Comparison of ENCODE assay signal across 8 cellular contexts in genomic region chr1:33127001-33127823, GRCh38. TPM values are rescaled to one million over a fixed set of nuclear protein-coding genes. Genes with fewer than 3 reads are reported as not detected.
DNase-seq lines count a peak whose midpoint lies in the region; ATAC-seq and TF ChIP-seq lines count a peak whose summit lies in the region.

No MANE protein-coding gene starts in this region.

- peak overlapping the region; percentile 89 for H2AFZ ChIP-seq in osteoblast (ENCODE audit: low read length)

- no peaks in the 10 kb centered on the region for H3K27me3 Mint-ChIP-seq in activated naive CD8-positive, alpha-beta T cell treated with anti-CD3 and anti-CD28 coated beads for 36 hours
- H3K27me3 Mint-ChIP-seq in glutamatergic neuron (ENCODE audit: unreplicated experiment), result peaks cover 6% of the 10 kb centered on the region

- H3K9me3 Mint-ChIP-seq in activated naive CD8-positive, alpha-beta T cell treated with anti-CD3 and anti-CD28 coated beads for 36 hours, result peaks cover 3% of the 10 kb centered on the region
- H3K9me3 Mint-ChIP-seq in glutamatergic neuron (ENCODE audit: unreplicated experiment), result no peaks in the 10 kb centered on the region

- H3K4me2 ChIP-seq in osteoblast (ENCODE audit: insufficient read depth, low read length), result peak overlapping the region; percentile 84

- H3K4me1 Mint-ChIP-seq in activated naive CD8-positive, alpha-beta T cell treated with anti-CD3 and anti-CD28 coated beads for 36 hours, result peaks cover 29% of the 10 kb centered on the region
- peaks cover 9% of the 10 kb centered on the region for H3K4me1 Mint-ChIP-seq in glutamatergic neuron (ENCODE audit: low read depth, unreplicated experiment)

- peak; percentile 75 for TF ChIP-seq CTCF in GM12801 (IDR thresholded peaks at IDR 0.05; ENCODE audit: extremely low read depth, insufficient read length)
- TF ChIP-seq CTCF in glutamatergic neuron (IDR thresholded peaks at IDR 0.05; ENCODE audit: partially characterized antibody, unreplicated experiment), result peak; percentile 68
- peak; percentile 100 for TF ChIP-seq CTCF in osteoblast (IDR thresholded peaks at IDR 0.05; ENCODE audit: extremely low read depth, low read depth, low read length)

- H3K4me1 ChIP-seq in osteoblast (ENCODE audit: insufficient read depth, low read length) (peaks cover 4% of the 10 kb centered on the region), thymus (ENCODE audit: control insufficient read depth, insufficient read depth, low read length) (peaks cover 14% of the 10 kb centered on the region)

- 1% methylated on average over 44 of the region's 44 CpGs for WGBS in thymus

- DNase-seq in NCI-H1092 (lab: John Stamatoyannopoulos, UW) (peak; percentile 100), glutamatergic neuron (peak; percentile 93), osteoblast (ENCODE audit: insufficient read length, low spot score, missing footprints) (peak; percentile 97)
- DNase-seq in activated naive CD8-positive, alpha-beta T cell treated with anti-CD3 and anti-CD28 coated beads for 36 hours, result peak; percentile 99

- H3K36me3 Mint-ChIP-seq in activated naive CD8-positive, alpha-beta T cell treated with anti-CD3 and anti-CD28 coated beads for 36 hours, result peaks cover 23% of the 10 kb centered on the region
- H3K36me3 Mint-ChIP-seq in glutamatergic neuron (ENCODE audit: unreplicated experiment), result no peaks in the 10 kb centered on the region

- H3K79me2 ChIP-seq in osteoblast (ENCODE audit: insufficient read depth, low read length), result peaks cover 7% of the 10 kb centered on the region

- H4K20me1 ChIP-seq in osteoblast (ENCODE audit: insufficient read depth, low read length), result no peaks in the 10 kb centered on the region

- ATAC-seq in HG02610 (IDR thresholded peaks at IDR 0.05; ENCODE audit: unreplicated experiment) (peak; percentile 89), SK-N-SH treated with all-trans-retinoic acid at 6 μM for 48 hours (peak; percentile 99)

- H3K4me3 ChIP-seq in osteoblast (ENCODE audit: insufficient read depth, low read length), result peak overlapping the region; percentile 88
- H3K4me3 ChIP-seq in thymus (ENCODE audit: low read length), result peak overlapping the region; percentile 59

- H3K27ac ChIP-seq in osteoblast (ENCODE audit: low read depth, low read length), result peak overlapping the region; percentile 93
- H3K27ac ChIP-seq in thymus (ENCODE audit: low read depth), result peak overlapping the region; percentile 85

- peak overlapping the region; percentile 95 for H3K27ac Mint-ChIP-seq in activated naive CD8-positive, alpha-beta T cell treated with anti-CD3 and anti-CD28 coated beads for 36 hours
- peak overlapping the region; percentile 55 for H3K27ac Mint-ChIP-seq in glutamatergic neuron (ENCODE audit: unreplicated experiment)

- H3K9me3 ChIP-seq in osteoblast (ENCODE audit: low read depth, low read length) (no peaks in the 10 kb centered on the region), thymus (ENCODE audit: control insufficient read depth) (no peaks in the 10 kb centered on the region)

- peak overlapping the region; percentile 93 for H3K4me3 Mint-ChIP-seq in activated naive CD8-positive, alpha-beta T cell treated with anti-CD3 and anti-CD28 coated beads for 36 hours
- H3K4me3 Mint-ChIP-seq in glutamatergic neuron (ENCODE audit: unreplicated experiment), result peak overlapping the region; percentile 91

- H3K27me3 ChIP-seq in osteoblast (ENCODE audit: insufficient read depth, low read length) (no peaks in the 10 kb centered on the region), thymus (ENCODE audit: control insufficient read depth, insufficient read depth) (no peaks in the 10 kb centered on the region)

- no peaks in the 10 kb centered on the region for H3K36me3 ChIP-seq in osteoblast (ENCODE audit: insufficient read depth, low read length)
- no peaks in the 10 kb centered on the region for H3K36me3 ChIP-seq in thymus (ENCODE audit: control insufficient read depth, insufficient read depth)

TF ChIP-seq in SK-N-SH treated with all-trans-retinoic acid at 6 μM for 48 hours, 23 proteins besides CTCF, POLR2A, EP300 and RAD21:
- TF ChIP-seq OSR1 (CRISPR knock-in tag; IDR thresholded peaks at IDR 0.05), result no peak
- TF ChIP-seq PATZ1 (CRISPR knock-in tag; IDR thresholded peaks at IDR 0.05; ENCODE audit: borderline replicate concordance), result peak; percentile 68; the same call in 1 of the 2 replicates
- TF ChIP-seq ZNF70 (CRISPR knock-in tag; IDR thresholded peaks at IDR 0.05), result no peak
- TF ChIP-seq TOX (CRISPR knock-in tag; IDR thresholded peaks at IDR 0.05; ENCODE audit: borderline replicate concordance), result no peak
- TF ChIP-seq, protein P1, sequence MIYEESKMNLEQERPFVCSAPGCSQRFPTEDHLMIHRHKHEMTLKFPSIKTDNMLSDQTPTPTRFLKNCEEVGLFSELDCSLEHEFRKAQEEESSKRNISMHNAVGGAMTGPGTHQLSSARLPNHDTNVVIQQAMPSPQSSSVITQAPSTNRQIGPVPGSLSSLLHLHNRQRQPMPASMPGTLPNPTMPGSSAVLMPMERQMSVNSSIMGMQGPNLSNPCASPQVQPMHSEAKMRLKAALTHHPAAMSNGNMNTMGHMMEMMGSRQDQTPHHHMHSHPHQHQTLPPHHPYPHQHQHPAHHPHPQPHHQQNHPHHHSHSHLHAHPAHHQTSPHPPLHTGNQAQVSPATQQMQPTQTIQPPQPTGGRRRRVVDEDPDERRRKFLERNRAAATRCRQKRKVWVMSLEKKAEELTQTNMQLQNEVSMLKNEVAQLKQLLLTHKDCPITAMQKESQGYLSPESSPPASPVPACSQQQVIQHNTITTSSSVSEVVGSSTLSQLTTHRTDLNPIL (CRISPR knock-in tag; IDR thresholded peaks at IDR 0.05; ENCODE audit: low read depth), result no peak
- no peak; the same call in 1 of the 2 replicates for TF ChIP-seq TCF4 (CRISPR knock-in tag; IDR thresholded peaks at IDR 0.05; ENCODE audit: borderline replicate concordance)
- TF ChIP-seq ISL1 (CRISPR knock-in tag; IDR thresholded peaks at IDR 0.05), result no peak
- TF ChIP-seq ZNF8 (CRISPR knock-in tag; IDR thresholded peaks at IDR 0.05), result peak; percentile 85
- no peak for TF ChIP-seq PPARA (CRISPR knock-in tag; IDR thresholded peaks at IDR 0.05; ENCODE audit: borderline replicate concordance)
- TF ChIP-seq ZFP3 (CRISPR knock-in tag; IDR thresholded peaks at IDR 0.05), result 0 out of 2 replicates have a peak, but pooled peaks have one; percentile 66
- TF ChIP-seq GLIS3 (CRISPR knock-in tag; IDR thresholded peaks at IDR 0.05), result 0 out of 2 replicates have a peak, but pooled peaks have one; percentile 19
- no peak for TF ChIP-seq ESRRG (CRISPR knock-in tag; IDR thresholded peaks at IDR 0.05)
- TF ChIP-seq, protein P2, sequence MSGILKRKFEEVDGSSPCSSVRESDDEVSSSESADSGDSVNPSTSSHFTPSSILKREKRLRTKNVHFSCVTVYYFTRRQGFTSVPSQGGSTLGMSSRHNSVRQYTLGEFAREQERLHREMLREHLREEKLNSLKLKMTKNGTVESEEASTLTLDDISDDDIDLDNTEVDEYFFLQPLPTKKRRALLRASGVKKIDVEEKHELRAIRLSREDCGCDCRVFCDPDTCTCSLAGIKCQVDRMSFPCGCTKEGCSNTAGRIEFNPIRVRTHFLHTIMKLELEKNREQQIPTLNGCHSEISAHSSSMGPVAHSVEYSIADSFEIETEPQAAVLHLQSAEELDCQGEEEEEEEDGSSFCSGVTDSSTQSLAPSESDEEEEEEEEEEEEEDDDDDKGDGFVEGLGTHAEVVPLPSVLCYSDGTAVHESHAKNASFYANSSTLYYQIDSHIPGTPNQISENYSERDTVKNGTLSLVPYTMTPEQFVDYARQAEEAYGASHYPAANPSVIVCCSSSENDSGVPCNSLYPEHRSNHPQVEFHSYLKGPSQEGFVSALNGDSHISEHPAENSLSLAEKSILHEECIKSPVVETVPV (CRISPR knock-in tag; IDR thresholded peaks at IDR 0.05), result 0 out of 2 replicates have a peak, but pooled peaks have one; percentile 52

RNA-seq across cellular contexts. Expression of gene AZIN2, which starts 46.3 kb away (rescaled TPM):
- total RNA-seq in activated naive CD8-positive, alpha-beta T cell treated with anti-CD3 and anti-CD28 coated beads for 36 hours, result 1 to 10 TPM; 1.8 to 3.6 TPM
- 7.0 TPM for total RNA-seq in glutamatergic neuron (ENCODE audit: unreplicated experiment)
- total RNA-seq in osteoblast, result 11.8 and 18.8 TPM in 2 replicates
- polyA plus RNA-seq in thymus, result 4.2 TPM

RNA-seq across cellular contexts. Expression of gene TRIM62, which starts 54.6 kb away (rescaled TPM):
- total RNA-seq in activated naive CD8-positive, alpha-beta T cell treated with anti-CD3 and anti-CD28 coated beads for 36 hours, result 1 to 10 TPM; 3.4 to 4.5 TPM
- 95.7 TPM for total RNA-seq in glutamatergic neuron (ENCODE audit: unreplicated experiment)
- total RNA-seq in osteoblast, result 9.4 and 12.3 TPM in 2 replicates
- polyA plus RNA-seq in thymus, result 7.8 TPM

Comparison
In these comparisons a context has a peak if more than half of its experiments do, and no peak if none do; other contexts are left out.
1. Peak in every context shown above with its lines: DNase-seq, ATAC-seq, H3K4me3 ChIP-seq and H3K27ac ChIP-seq.